ENCODE assay signal across 18 cellular contexts in the genomic region with DNA sequence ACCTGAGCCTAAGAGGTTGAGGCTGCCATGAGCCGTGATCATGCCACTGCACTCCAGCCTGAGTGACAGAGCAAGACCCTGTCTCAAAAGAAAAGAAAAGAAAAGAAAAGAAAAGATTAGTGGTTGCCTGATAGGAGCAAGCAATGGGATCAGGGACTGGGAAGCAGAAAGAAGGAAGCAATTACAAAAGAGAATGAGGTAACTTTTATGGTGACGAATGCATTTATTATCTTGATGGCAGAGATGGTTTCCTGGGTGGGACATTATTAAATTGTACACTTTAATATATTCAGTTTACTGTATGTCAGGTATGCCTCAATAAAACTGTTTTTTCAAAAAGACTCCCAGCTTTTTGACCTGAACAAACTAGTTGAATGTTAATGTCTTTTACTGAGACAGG. TPM values are rescaled to one million over a fixed set of nuclear protein-coding genes. Genes with fewer than 3 reads are reported as not detected.
A peak's percentile ranks its signal among the peaks of the same experiment; 100 is the strongest.
DNase-seq lines count a peak whose midpoint lies in the region; ATAC-seq and TF ChIP-seq lines count a peak whose summit lies in the region.
"Had no signal": no experiment of that assay in that cellular context is flagged by ENCODE, and none has a peak within 500 bp of the region (broad histone marks: within the 10 kb centered on the region; RNA-seq: fewer than 3 reads in every experiment).

No MANE protein-coding gene starts in this region.

- ATAC-seq in psoas muscle (no peak), GM21526 (IDR thresholded peaks at IDR 0.05; ENCODE audit: low FRiP score, unreplicated experiment) (no peak), GM18873 (IDR thresholded peaks at IDR 0.05; ENCODE audit: low FRiP score, unreplicated experiment) (no peak)
- no peak for ATAC-seq in stimulated activated naive CD8-positive, alpha-beta T cell treated with anti-CD3 and anti-CD28 coated beads, Interleukin-15, Interleukin-2, amounts not matched to agents 100 U/mL and 50 U/mL, for 24 hours

- peak overlapping the region; percentile 62 for H3K27ac ChIP-seq in SJSA1
- H3K27ac ChIP-seq in psoas muscle, result peak overlapping the region; percentile 76

- H3K4me1 ChIP-seq in SJSA1 (replicated peaks) (peaks cover 43% of the 10 kb centered on the region), psoas muscle (peaks cover 34% of the 10 kb centered on the region)

- no peak overlapping the region for H3K4me3 ChIP-seq in SJSA1
- no peak overlapping the region for H3K4me3 ChIP-seq in fibroblast of pulmonary artery (replicated peaks; ENCODE audit: low read depth, low read length)
- no peak overlapping the region for H3K4me3 ChIP-seq in psoas muscle

- H3K9me3 ChIP-seq in SJSA1 (replicated peaks) (no peaks in the 10 kb centered on the region), psoas muscle (no peaks in the 10 kb centered on the region)

- intact Hi-C loops in psoas muscle (cut with DNase I), result no loop called here

- H3K27me3 ChIP-seq in SJSA1 (replicated peaks) (no peaks in the 10 kb centered on the region), psoas muscle (ENCODE audit: insufficient read depth in 3 of 3, low read length in 2 of 3) (no peaks in the 10 kb centered on the region)

- TF ChIP-seq CTCF in fibroblast of pulmonary artery (IDR thresholded peaks at IDR 0.05; ENCODE audit: low read length, missing control alignments) (no peak), psoas muscle (IDR thresholded peaks at IDR 0.05) (no peak)

- WGBS in psoas muscle, 3 donors, result 74 to 76% (median 75%) methylated on average over 2 of the region's 2 CpGs

- DNase-seq in Daoy (ENCODE audit: low read depth) (peak; percentile 46), SJSA1 (ENCODE audit: low read depth in 1 of 2, low spot score in 2 of 2) (peak in 1 of 2 experiments; percentile 32), fibroblast of pulmonary artery (ENCODE audit: low read depth) (peak; percentile 67), psoas muscle (no peak)
- no peak for DNase-seq in stimulated activated naive CD8-positive, alpha-beta T cell treated with anti-CD3 and anti-CD28 coated beads, Interleukin-15, Interleukin-2, amounts not matched to agents 100 U/mL and 50 U/mL, for 24 hours
- no peak for DNase-seq in stimulated activated naive CD4-positive, alpha-beta T cell (lab: John Stamatoyannopoulos, UW)
- DNase-seq: activated CD4-positive, CD25-positive, alpha-beta regulatory T cell treated with anti-CD3 and anti-CD28 coated beads, Interleukin-2, amount 50 U/mL, for 72 hours; activated gamma-delta T cell treated with Interleukin-2 at 50 U/mL for 16 hours; anterior cingulate cortex; glutamatergic neuron; MM.1S; NCI-H1694 treated with DMSO at 0.1 percent for 48 hours; Right ventricle myocardium superior had no signal

- H3K36me3 ChIP-seq in SJSA1 (no peaks in the 10 kb centered on the region), psoas muscle (ENCODE audit: insufficient read depth in 1 of 2, low read depth in 1 of 2) (no peaks in the 10 kb centered on the region)

RNA-seq across cellular contexts. Expression of gene PFDN1, which starts 7.5 kb away (rescaled TPM):
- 144 and 162 TPM in 2 replicates for total RNA-seq in Daoy (2014; rRNA removed; shearing (Covaris generic))
- 200 and 218 TPM in 2 replicates for total RNA-seq in SJSA1 (2014; rRNA removed; shearing (Covaris generic))
- 10 to 100 TPM; 35.9 to 55.0 (median 42.3) TPM for total RNA-seq in psoas muscle
- 100 to 1,000 TPM in 1 of 3 donors, 10 to 100 TPM in 2; 84.2 to 115 (median 90.6) TPM for polyA plus RNA-seq in psoas muscle

RNA-seq across cellular contexts. Expression of gene HBEGF, which starts 36.0 kb away (rescaled TPM):
- 68.9 and 81.9 TPM in 2 replicates for total RNA-seq in Daoy (2014; rRNA removed; shearing (Covaris generic))
- 44.2 and 46.9 TPM in 2 replicates for total RNA-seq in SJSA1 (2014; rRNA removed; shearing (Covaris generic))
- total RNA-seq in psoas muscle, result 10 to 100 TPM; 28.9 to 36.7 (median 34.2) TPM
- 10 to 100 TPM; 14.5 to 60.8 (median 27.6) TPM for polyA plus RNA-seq in psoas muscle

RNA-seq across cellular contexts. Expression of gene SLC4A9, which starts 49.6 kb away (rescaled TPM):
- total RNA-seq in Daoy (2014; rRNA removed; shearing (Covaris generic)), result not detected in 2 replicates
- not detected in 2 replicates for total RNA-seq in SJSA1 (2014; rRNA removed; shearing (Covaris generic))
- total RNA-seq in psoas muscle, result not detected
- polyA plus RNA-seq in psoas muscle, result under 1 TPM in 1 of 3 donors, not detected in 2; 0.09 TPM
- total RNA-seq: G401; neural crest cell; Right ventricle myocardium superior; T-helper 2 cell treated with Interferon-gamma antibody and Interleukin-4, amounts not matched to agents 100 ng/mL and 5 ng/mL, for 36 hours had no signal

Comparison
In these comparisons a context has a peak if more than half of its experiments do, and no peak if none do; other contexts are left out.
1. DNase-seq: peak in Daoy (single experiment) and fibroblast of pulmonary artery (single experiment); none in psoas muscle (0 of 2), stimulated activated naive CD8-positive, alpha-beta T cell treated with anti-CD3 and anti-CD28 coated beads, Interleukin-15, Interleukin-2, amounts not matched to agents 100 U/mL and 50 U/mL, for 24 hours (single experiment) and stimulated activated naive CD4-positive, alpha-beta T cell (0 of 6).